1 cellular context compared by ENCODE assay signal in the genomic region with DNA sequence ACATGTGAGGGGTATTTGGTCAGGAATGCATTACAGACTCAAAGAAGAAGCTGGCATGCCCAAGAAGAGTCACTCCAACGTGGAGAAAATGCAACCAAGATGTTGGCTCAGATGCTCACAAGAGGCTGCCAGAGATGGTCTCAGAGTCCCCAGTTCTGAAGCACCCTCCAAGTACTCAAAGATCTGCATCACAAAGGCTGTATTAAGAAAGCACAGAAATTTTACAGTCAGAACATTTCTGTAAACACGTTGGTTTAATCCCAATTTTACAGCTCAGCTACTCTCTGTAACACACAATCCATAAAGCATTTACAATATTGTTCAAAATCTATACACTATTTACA.
TF ChIP-seq lines count a peak whose summit lies in the region.

No MANE protein-coding gene starts in this region.

TF ChIP-seq in K562, 482 proteins besides CTCF, POLR2A, EP300 and RAD21 (continued from another document):
- TF ChIP-seq, protein P1, sequence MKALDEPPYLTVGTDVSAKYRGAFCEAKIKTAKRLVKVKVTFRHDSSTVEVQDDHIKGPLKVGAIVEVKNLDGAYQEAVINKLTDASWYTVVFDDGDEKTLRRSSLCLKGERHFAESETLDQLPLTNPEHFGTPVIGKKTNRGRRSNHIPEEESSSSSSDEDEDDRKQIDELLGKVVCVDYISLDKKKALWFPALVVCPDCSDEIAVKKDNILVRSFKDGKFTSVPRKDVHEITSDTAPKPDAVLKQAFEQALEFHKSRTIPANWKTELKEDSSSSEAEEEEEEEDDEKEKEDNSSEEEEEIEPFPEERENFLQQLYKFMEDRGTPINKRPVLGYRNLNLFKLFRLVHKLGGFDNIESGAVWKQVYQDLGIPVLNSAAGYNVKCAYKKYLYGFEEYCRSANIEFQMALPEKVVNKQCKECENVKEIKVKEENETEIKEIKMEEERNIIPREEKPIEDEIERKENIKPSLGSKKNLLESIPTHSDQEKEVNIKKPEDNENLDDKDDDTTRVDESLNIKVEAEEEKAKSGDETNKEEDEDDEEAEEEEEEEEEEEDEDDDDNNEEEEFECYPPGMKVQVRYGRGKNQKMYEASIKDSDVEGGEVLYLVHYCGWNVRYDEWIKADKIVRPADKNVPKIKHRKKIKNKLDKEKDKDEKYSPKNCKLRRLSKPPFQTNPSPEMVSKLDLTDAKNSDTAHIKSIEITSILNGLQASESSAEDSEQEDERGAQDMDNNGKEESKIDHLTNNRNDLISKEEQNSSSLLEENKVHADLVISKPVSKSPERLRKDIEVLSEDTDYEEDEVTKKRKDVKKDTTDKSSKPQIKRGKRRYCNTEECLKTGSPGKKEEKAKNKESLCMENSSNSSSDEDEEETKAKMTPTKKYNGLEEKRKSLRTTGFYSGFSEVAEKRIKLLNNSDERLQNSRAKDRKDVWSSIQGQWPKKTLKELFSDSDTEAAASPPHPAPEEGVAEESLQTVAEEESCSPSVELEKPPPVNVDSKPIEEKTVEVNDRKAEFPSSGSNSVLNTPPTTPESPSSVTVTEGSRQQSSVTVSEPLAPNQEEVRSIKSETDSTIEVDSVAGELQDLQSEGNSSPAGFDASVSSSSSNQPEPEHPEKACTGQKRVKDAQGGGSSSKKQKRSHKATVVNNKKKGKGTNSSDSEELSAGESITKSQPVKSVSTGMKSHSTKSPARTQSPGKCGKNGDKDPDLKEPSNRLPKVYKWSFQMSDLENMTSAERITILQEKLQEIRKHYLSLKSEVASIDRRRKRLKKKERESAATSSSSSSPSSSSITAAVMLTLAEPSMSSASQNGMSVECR (CRISPR knock-in tag; IDR thresholded peaks at IDR 0.05) = no peak
- no peak for TF ChIP-seq MEIS2 (IDR thresholded peaks at IDR 0.05; ENCODE audit: partially characterized antibody)
- no peak for TF ChIP-seq SMARCB1 (IDR thresholded peaks at IDR 0.05; ENCODE audit: insufficient read length, low read depth)
